1 cellular context compared by ENCODE assay signal in genomic region chr9:95029251-95029650, GRCh38.
TF ChIP-seq lines count a peak whose summit lies in the region.

No MANE protein-coding gene starts in this region.

TF ChIP-seq in GM23338, 12 proteins besides CTCF, POLR2A, EP300 and RAD21 (continued from another document):
- TF ChIP-seq REST (IDR thresholded peaks at IDR 0.05; ENCODE audit: unreplicated experiment) (no peak), ETS1 (IDR thresholded peaks at IDR 0.05) (no peak), NANOG (IDR thresholded peaks at IDR 0.05; ENCODE audit: borderline replicate concordance) (no peak), CREB1 (CRISPR knock-in tag; IDR thresholded peaks at IDR 0.05; ENCODE audit: low read depth) (no peak), ZNF331 (CRISPR knock-in tag; IDR thresholded peaks at IDR 0.05; ENCODE audit: low read depth) (no peak), EZH2phosphoT487 (IDR thresholded peaks at IDR 0.05; ENCODE audit: unreplicated experiment) (no peak), POLR2AphosphoS5 (IDR thresholded peaks at IDR 0.05; ENCODE audit: low read depth) (no peak), ZNF114 (CRISPR knock-in tag; IDR thresholded peaks at IDR 0.05) (no peak), STAT1 (IDR thresholded peaks at IDR 0.05; ENCODE audit: unreplicated experiment) (no peak)
